Comparison of ENCODE assay signal across 19 cellular contexts in genomic region chr2:121429119-121429903, GRCh38.
DNase-seq lines count a peak whose midpoint lies in the region; ATAC-seq and TF ChIP-seq lines count a peak whose summit lies in the region.
"Had no signal": no experiment of that assay in that cellular context is flagged by ENCODE, and none has a peak within 500 bp of the region (broad histone marks: within the 10 kb centered on the region; RNA-seq: fewer than 3 reads in every experiment).

No MANE protein-coding gene starts in this region.

- H3K27me3 Mint-ChIP-seq in activated CD4-positive, alpha-beta T cell treated with anti-CD3 and anti-CD28 coated beads for 36 hours, result no peaks in the 10 kb centered on the region
- no peaks in the 10 kb centered on the region for H3K27me3 Mint-ChIP-seq in nephron progenitor cell (ENCODE audit: low read depth, poor library complexity)
- no peaks in the 10 kb centered on the region for H3K27me3 Mint-ChIP-seq in effector memory CD8-positive, alpha-beta T cell
- H3K27me3 Mint-ChIP-seq: CD4-positive, alpha-beta T cell; stimulated activated naive CD8-positive, alpha-beta T cell treated with anti-CD3 and anti-CD28 coated beads, Interleukin-15, amount 100 ng/mL, for 72 hours had no signal

- no peak overlapping the region for H3K4me3 ChIP-seq in fibroblast of pulmonary artery (replicated peaks; ENCODE audit: low read depth, low read length)
- H3K4me3 ChIP-seq: gastroesophageal sphincter, uterus had no signal

- H3K36me3 Mint-ChIP-seq in activated CD4-positive, alpha-beta T cell treated with anti-CD3 and anti-CD28 coated beads for 36 hours (ENCODE audit: low read depth), result peaks cover 39% of the 10 kb centered on the region
- peaks cover 44% of the 10 kb centered on the region for H3K36me3 Mint-ChIP-seq in nephron progenitor cell (ENCODE audit: low read depth)
- peaks cover 32% of the 10 kb centered on the region for H3K36me3 Mint-ChIP-seq in effector memory CD8-positive, alpha-beta T cell (ENCODE audit: insufficient read depth)

- no peak for ATAC-seq in activated CD4-positive, alpha-beta T cell treated with anti-CD3 and anti-CD28 coated beads for 36 hours
- no peak for ATAC-seq in effector memory CD8-positive, alpha-beta T cell (replicated peaks)
- ATAC-seq: gastroesophageal sphincter; Panc1; stimulated activated naive CD8-positive, alpha-beta T cell treated with anti-CD3 and anti-CD28 coated beads, Interleukin-15, amount 100 ng/mL, for 72 hours had no signal

- no peak for TF ChIP-seq CTCF in fibroblast of pulmonary artery (IDR thresholded peaks at IDR 0.05; ENCODE audit: low read length, missing control alignments)
- TF ChIP-seq CTCF in nephron progenitor cell (IDR thresholded peaks at IDR 0.05), result no peak

- no peak overlapping the region for H3K4me3 Mint-ChIP-seq in activated CD4-positive, alpha-beta T cell treated with anti-CD3 and anti-CD28 coated beads for 36 hours
- peak overlapping the region; percentile 58 for H3K4me3 Mint-ChIP-seq in nephron progenitor cell
- H3K4me3 Mint-ChIP-seq in effector memory CD8-positive, alpha-beta T cell, result no peak overlapping the region
- H3K4me3 Mint-ChIP-seq: CD4-positive, alpha-beta T cell; neural crest cell; stimulated activated naive CD8-positive, alpha-beta T cell treated with anti-CD3 and anti-CD28 coated beads, Interleukin-15, amount 100 ng/mL, for 72 hours had no signal

- no peak for DNase-seq in activated CD4-positive, alpha-beta T cell treated with anti-CD3 and anti-CD28 coated beads for 36 hours
- DNase-seq in activated CD4-positive, alpha-beta T cell treated with anti-CD3 and anti-CD28 coated beads, Interleukin-2, amount 50 U/mL, for 1 hour, result no peak
- DNase-seq in amniotic epithelial cell (ENCODE audit: low read depth) (peak; percentile 94), fibroblast of pulmonary artery (ENCODE audit: low read depth) (peak; percentile 67), nephron progenitor cell (no peak), NCI-H748 treated with DMSO at 0.1 percent for 48 hours (lab: John Stamatoyannopoulos, UW) (no peak), superior temporal gyrus (ENCODE audit: extremely low spot score) (no peak)
- no peak for DNase-seq in effector memory CD8-positive, alpha-beta T cell
- DNase-seq: CD4-positive, alpha-beta T cell; DND-41; effector CD8-positive, alpha-beta T cell; NCI-H2107; NCI-H69; stimulated activated naive CD8-positive, alpha-beta T cell treated with anti-CD3 and anti-CD28 coated beads, Interleukin-15, amount 100 ng/mL, for 72 hours; uterus; WERI-Rb-1 had no signal

- CTCF ChIA-PET in activated CD4-positive, alpha-beta T cell treated with anti-CD3 and anti-CD28 coated beads for 36 hours (lab: Charles Lee), result interaction anchor here (0.6 to 0.9 kb wide), 3 partner anchors 9 to 75 kb away, joined by 3 to 4 read pairs (median 3); no protein-coding TSS in a partner anchor

- H3K9me3 Mint-ChIP-seq in activated CD4-positive, alpha-beta T cell treated with anti-CD3 and anti-CD28 coated beads for 36 hours (ENCODE audit: low read depth), result no peaks in the 10 kb centered on the region
- H3K9me3 Mint-ChIP-seq in nephron progenitor cell, result no peaks in the 10 kb centered on the region
- H3K9me3 Mint-ChIP-seq in effector memory CD8-positive, alpha-beta T cell, result no peaks in the 10 kb centered on the region
- H3K9me3 Mint-ChIP-seq: CD4-positive, alpha-beta T cell; neural crest cell; stimulated activated naive CD8-positive, alpha-beta T cell treated with anti-CD3 and anti-CD28 coated beads, Interleukin-15, amount 100 ng/mL, for 72 hours had no signal

- intact Hi-C loops in activated CD4-positive, alpha-beta T cell treated with anti-CD3 and anti-CD28 coated beads for 36 hours (cut with DNase I, micrococcal nuclease), result no loop called here

- POLR2A ChIA-PET in activated CD4-positive, alpha-beta T cell treated with anti-CD3 and anti-CD28 coated beads for 36 hours (lab: Charles Lee), result no interaction called here

- peak overlapping the region; percentile 27 for H3K27ac Mint-ChIP-seq in activated CD4-positive, alpha-beta T cell treated with anti-CD3 and anti-CD28 coated beads for 36 hours
- H3K27ac Mint-ChIP-seq in nephron progenitor cell, result peak overlapping the region; percentile 86
- H3K27ac Mint-ChIP-seq in effector memory CD8-positive, alpha-beta T cell, result peak overlapping the region in 1 of 2 donors; percentile 55
- H3K27ac Mint-ChIP-seq: CD4-positive, alpha-beta T cell; stimulated activated naive CD8-positive, alpha-beta T cell treated with anti-CD3 and anti-CD28 coated beads, Interleukin-15, amount 100 ng/mL, for 72 hours had no signal

- H3K4me1 Mint-ChIP-seq in activated CD4-positive, alpha-beta T cell treated with anti-CD3 and anti-CD28 coated beads for 36 hours, result no peaks in the 10 kb centered on the region
- peaks cover 32% of the 10 kb centered on the region for H3K4me1 Mint-ChIP-seq in nephron progenitor cell
- H3K4me1 Mint-ChIP-seq in effector memory CD8-positive, alpha-beta T cell (ENCODE audit: low read depth in 2 of 2), result peaks cover 4% of the 10 kb centered on the region in 2 donors
- H3K4me1 Mint-ChIP-seq: neural crest cell; stimulated activated naive CD8-positive, alpha-beta T cell treated with anti-CD3 and anti-CD28 coated beads, Interleukin-15, amount 100 ng/mL, for 72 hours had no signal

Comparison
In these comparisons a context has a peak if more than half of its experiments do, and no peak if none do; other contexts are left out.
1. DNase-seq: peak in amniotic epithelial cell (single experiment) and fibroblast of pulmonary artery (single experiment); none in activated CD4-positive, alpha-beta T cell treated with anti-CD3 and anti-CD28 coated beads for 36 hours (single experiment), activated CD4-positive, alpha-beta T cell treated with anti-CD3 and anti-CD28 coated beads, Interleukin-2, amount 50 U/mL, for 1 hour (single experiment), nephron progenitor cell (single experiment), effector memory CD8-positive, alpha-beta T cell (0 of 3), NCI-H748 treated with DMSO at 0.1 percent for 48 hours (single experiment) and superior temporal gyrus (single experiment).